22 cellular contexts compared by ENCODE assay signal in the genomic region with DNA sequence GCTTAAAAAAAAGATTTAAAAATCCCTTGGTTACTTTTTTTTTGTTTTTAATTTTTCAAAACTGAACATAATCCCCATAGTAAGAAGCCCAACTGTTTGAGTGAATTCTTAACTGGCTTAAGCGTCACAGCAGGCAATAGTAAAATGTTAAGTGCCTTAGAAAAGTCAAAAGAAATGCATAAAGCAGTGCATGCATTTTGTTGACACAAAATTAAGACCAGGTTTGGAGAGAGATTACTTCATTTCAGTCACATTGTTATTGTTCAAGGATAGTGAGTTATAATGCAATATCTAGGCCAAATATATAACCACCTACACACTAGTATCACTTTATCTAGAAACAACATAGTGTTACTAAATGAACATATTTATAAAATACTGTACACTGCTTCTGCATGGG.
"Had no signal": no experiment of that assay in that cellular context is flagged by ENCODE, and none has a peak within 500 bp of the region (broad histone marks: within the 10 kb centered on the region; RNA-seq: fewer than 3 reads in every experiment).

No MANE protein-coding gene starts in this region.

- H3K4me3 Mint-ChIP-seq: endodermal cell; immature natural killer cell; memory B cell; mesothelial cell of epicardium; natural killer cell; neural crest cell; stimulated activated naive B cell treated with anti-CD40 and anti-IgM and Interleukin-4, amounts not matched to agents 10 μg/mL and 1 μg/mL and 100 μg/mL, for 72 hours; stimulated activated naive CD8-positive, alpha-beta T cell treated with anti-CD3 and anti-CD28 coated beads, Interleukin-15, amount 100 ng/mL, for 72 hours had no signal

- H3K4me1 Mint-ChIP-seq: immature natural killer cell; memory B cell; neural crest cell; stimulated activated naive B cell treated with anti-CD40 and anti-IgM and Interleukin-4, amounts not matched to agents 10 μg/mL and 1 μg/mL and 100 μg/mL, for 72 hours had no signal

- H3K27ac Mint-ChIP-seq: endodermal cell; immature natural killer cell; memory B cell; mesothelial cell of epicardium; natural killer cell; stimulated activated naive B cell treated with anti-CD40 and anti-IgM and Interleukin-4, amounts not matched to agents 10 μg/mL and 1 μg/mL and 100 μg/mL, for 72 hours had no signal

- H3K36me3 ChIP-seq: left ventricle myocardium inferior, lower lobe of right lung, right atrium auricular region, sigmoid colon had no signal

- DNase-seq: dermis blood vessel endothelial cell; endodermal cell; erythroblast; foreskin keratinocyte; immature natural killer cell; left cardiac atrium; left ventricle myocardium inferior; lower lobe of right lung; natural killer cell; posterior cingulate gyrus; sigmoid colon; stimulated activated CD4-positive, alpha-beta T cell treated with anti-CD3 and anti-CD28 coated beads, Interleukin-2, amount 100 ng/mL, for 24 hours; stimulated activated CD4-positive, alpha-beta T cell treated with anti-CD3 and anti-CD28 coated beads, Interleukin-4, amount 100 ng/mL, for 4 hours; stimulated activated naive B cell treated with anti-CD40 and anti-IgM and Interleukin-4, amounts not matched to agents 10 μg/mL and 1 μg/mL and 100 μg/mL, for 72 hours; stimulated activated naive CD8-positive, alpha-beta T cell treated with anti-CD3 and anti-CD28 coated beads, Interleukin-15, amount 100 ng/mL, for 72 hours; testis had no signal

- ATAC-seq: foreskin keratinocyte; left cardiac atrium; lower lobe of right lung; natural killer cell; stimulated activated naive B cell treated with anti-CD40 and anti-IgM and Interleukin-4, amounts not matched to agents 10 μg/mL and 1 μg/mL and 100 μg/mL, for 72 hours; stimulated activated naive CD8-positive, alpha-beta T cell treated with anti-CD3 and anti-CD28 coated beads, Interleukin-15, amount 100 ng/mL, for 72 hours had no signal

- H3K27me3 Mint-ChIP-seq: stimulated activated naive B cell treated with anti-CD40 and anti-IgM and Interleukin-4, amounts not matched to agents 10 μg/mL and 1 μg/mL and 100 μg/mL, for 72 hours; stimulated activated naive CD8-positive, alpha-beta T cell treated with anti-CD3 and anti-CD28 coated beads, Interleukin-15, amount 100 ng/mL, for 72 hours had no signal

- H3K9me3 ChIP-seq: left ventricle myocardium inferior, lower lobe of right lung, right atrium auricular region, sigmoid colon, testis, tibial nerve had no signal

- H3K36me3 Mint-ChIP-seq: immature natural killer cell, memory B cell, mesothelial cell of epicardium, natural killer cell had no signal

- H3K9me3 Mint-ChIP-seq: endodermal cell; immature natural killer cell; memory B cell; mesothelial cell of epicardium; natural killer cell; neural crest cell; stimulated activated naive CD8-positive, alpha-beta T cell treated with anti-CD3 and anti-CD28 coated beads, Interleukin-15, amount 100 ng/mL, for 72 hours had no signal

- H3K4me3 ChIP-seq: left ventricle myocardium inferior, lower lobe of right lung, right atrium auricular region, sigmoid colon, skin epidermis, testis, tibial nerve had no signal

- H3K27ac ChIP-seq: foreskin keratinocyte, left ventricle myocardium inferior, lower lobe of right lung, right atrium auricular region, sigmoid colon, testis, tibial nerve had no signal

- H3K4me1 ChIP-seq: left ventricle myocardium inferior, lower lobe of right lung, right atrium auricular region, sigmoid colon, testis, tibial nerve had no signal

- H3K27me3 ChIP-seq: foreskin keratinocyte, right atrium auricular region, sigmoid colon, testis, tibial nerve had no signal
